8 cellular contexts compared by ENCODE assay signal in genomic region chr20:325043-325888, GRCh38. TPM values are rescaled to one million over a fixed set of nuclear protein-coding genes. Genes with fewer than 3 reads are reported as not detected.
A peak's percentile ranks its signal among the peaks of the same experiment; 100 is the strongest.
DNase-seq lines count a peak whose midpoint lies in the region; ATAC-seq and TF ChIP-seq lines count a peak whose summit lies in the region.

TSS of gene SOX12 (plus strand) at chr20:325552. CDS start at chr20:325925, 373 bp downstream.

- TF ChIP-seq CTCF in SK-N-SH (IDR thresholded peaks at IDR 0.05) = no peak
- no peak for TF ChIP-seq CTCF in omental fat pad (IDR thresholded peaks at IDR 0.05)
- TF ChIP-seq CTCF in testis (IDR thresholded peaks at IDR 0.05) = no peak

- H3K4me3 ChIP-seq in SK-N-SH (ENCODE audit: low read depth in 2 of 2, low read length in 1 of 2) (peak within 1 kb of the TSS; percentile 93 to 98), testis (peak within 1 kb of the TSS; percentile 79 to 80)

- H3K9me3 Mint-ChIP-seq in activated naive CD4-positive, alpha-beta T cell treated with anti-CD3 and anti-CD28 coated beads, Interleukin-2, amount 50 U/mL, for 72 hours = no peaks in the 10 kb centered on the region

- no peaks in the 10 kb centered on the region for H3K27me3 ChIP-seq in SK-N-SH (ENCODE audit: insufficient read depth)
- no peaks in the 10 kb centered on the region for H3K27me3 ChIP-seq in testis

- peak within 1 kb of the TSS; percentile 93 for H2AFZ ChIP-seq in SK-N-SH (ENCODE audit: low read depth)

- POLR2A ChIA-PET in SK-N-SH (lab: Yijun Ruan, JAX) = interaction anchor here (1.8 to 3.7 kb wide), 4 partner anchors 13 to 27 kb away, joined by 12 to 36 read pairs (median 26); partner anchors contain the start of genes NRSN2 and ZCCHC3

- DNase-seq in NCI-H1092 treated with DMSO at 0.1 percent for 48 hours (lab: John Stamatoyannopoulos, UW) (peak; percentile 94), SK-N-SH (peak; percentile 91), glomerular endothelial cell (ENCODE audit: extremely low read depth, low read depth, low spot score) (no peak), omental fat pad (ENCODE audit: low spot score) (peak; percentile 97), testis (peak; percentile 98)
- peak; percentile 97 to 99 for DNase-seq in activated naive CD4-positive, alpha-beta T cell treated with anti-CD3 and anti-CD28 coated beads, Interleukin-2, amount 50 U/mL, for 72 hours (ENCODE audit: low spot score in 2 of 2)

- peaks cover 37% of the 10 kb centered on the region for H3K79me2 ChIP-seq in SK-N-SH (ENCODE audit: insufficient read depth)

- 2% methylated on average over 11 of the region's 106 CpGs for WGBS in SK-N-SH (ENCODE audit: low lambda C conversion rate)
- WGBS in testis, 2 donors = 0% methylated on average over 12 to 82 of the region's 106 CpGs

- peak within 1 kb of the TSS; percentile 99 for H3K4me2 ChIP-seq in SK-N-SH

- H4K20me1 ChIP-seq in SK-N-SH (ENCODE audit: insufficient read depth) = peaks cover 31% of the 10 kb centered on the region

- peaks cover 0 to 6% of the 10 kb centered on the region in 2 donors for H3K36me3 Mint-ChIP-seq in activated naive CD4-positive, alpha-beta T cell treated with anti-CD3 and anti-CD28 coated beads, Interleukin-2, amount 50 U/mL, for 72 hours

- peak within 1 kb of the TSS; percentile 95 to 97 for H3K27ac ChIP-seq in SK-N-SH (ENCODE audit: low read depth in 2 of 2, low read length in 1 of 2)
- peak within 1 kb of the TSS; percentile 86 to 97 for H3K27ac ChIP-seq in testis

- H3K36me3 ChIP-seq in SK-N-SH (replicated peaks in 1 of 2; ENCODE audit: control insufficient read depth in 1 of 2, insufficient read depth in 2 of 2, low read length in 1 of 2) (peaks cover 14 to 16% of the 10 kb centered on the region in 2 experiments), testis (ENCODE audit: low read depth, missing control alignments) (no peaks in the 10 kb centered on the region)

- H3K4me1 ChIP-seq in SK-N-SH (ENCODE audit: control insufficient read depth in 1 of 2, insufficient read depth in 2 of 2, low read depth in 1 of 2, low read length in 1 of 2) (peaks cover 23 to 29% of the 10 kb centered on the region in 2 experiments; a peak in 3 of 4 replicates), testis (peaks cover 38% of the 10 kb centered on the region)

- no peaks in the 10 kb centered on the region for H3K9me3 ChIP-seq in SK-N-SH
- no peaks in the 10 kb centered on the region for H3K9me3 ChIP-seq in testis

- intact Hi-C loops in testis (cut with DNase I; ENCODE audit: low total_unique reads) = loop anchor here (10.0 kb wide), 1 partner anchor 50 kb away; no protein-coding TSS in a partner anchor

- CTCF ChIA-PET in SK-N-SH (lab: Yijun Ruan, JAX) = interaction anchor here (0.7 to 4.3 kb wide), 7 partner anchors 14 to 89 kb away, joined by 3 to 21 read pairs (median 4); partner anchors contain the start of gene TRIB3

- TF ChIP-seq POLR2A in GM10847 (IDR thresholded peaks at IDR 0.05; ENCODE audit: extremely low read depth, insufficient read length) (peak; percentile 67), testis (IDR thresholded peaks at IDR 0.05) (no peak)

- TF ChIP-seq RAD21 in SK-N-SH (IDR thresholded peaks at IDR 0.05; ENCODE audit: low read length) = no peak

- ATAC-seq in HG02623 (IDR thresholded peaks at IDR 0.05; ENCODE audit: unreplicated experiment) (peak; percentile 62), omental fat pad (ENCODE audit: low FRiP score) (peak; percentile 75)
- peak; percentile 78 to 84 for ATAC-seq in activated naive CD4-positive, alpha-beta T cell treated with anti-CD3 and anti-CD28 coated beads, Interleukin-2, amount 50 U/mL, for 72 hours

- H3K9ac ChIP-seq in SK-N-SH = peak within 1 kb of the TSS; percentile 92

- no peaks in the 10 kb centered on the region for H3K9me2 ChIP-seq in SK-N-SH

- peak; percentile 26 to 57; a peak in 2 of 4 replicates for TF ChIP-seq EP300 in SK-N-SH (IDR thresholded peaks at IDR 0.05; ENCODE audit: borderline replicate concordance in 1 of 2, low read depth in 1 of 2, low read length in 1 of 2)

- H3F3A ChIP-seq in SK-N-SH (replicated peaks; ENCODE audit: insufficient read depth) = peaks cover 29% of the 10 kb centered on the region

- peak within 1 kb of the TSS; percentile 75 to 89 for H3K27ac Mint-ChIP-seq in activated naive CD4-positive, alpha-beta T cell treated with anti-CD3 and anti-CD28 coated beads, Interleukin-2, amount 50 U/mL, for 72 hours

TF ChIP-seq in SK-N-SH, 30 proteins besides CTCF, POLR2A, EP300 and RAD21 (continues in another document):
- peak; percentile 69 for TF ChIP-seq POLR2AphosphoS5 (IDR thresholded peaks at IDR 0.05; ENCODE audit: low read depth, low read length)
- no peak for TF ChIP-seq JUND (IDR thresholded peaks at IDR 0.05)
- TF ChIP-seq RCOR1 (IDR thresholded peaks at IDR 0.05; ENCODE audit: low read length) = no peak
- no peak for TF ChIP-seq USF1 (IDR thresholded peaks at IDR 0.05; ENCODE audit: borderline replicate concordance, low read depth)
- TF ChIP-seq GABPA (IDR thresholded peaks at IDR 0.05; ENCODE audit: low read depth) = no peak
- TF ChIP-seq MXI1 (IDR thresholded peaks at IDR 0.05; ENCODE audit: low read depth, low read length) = no peak; the same call in 1 of the 2 replicates
- TF ChIP-seq TCF12 (IDR thresholded peaks at IDR 0.05) = 0 out of 2 replicates have a peak, but pooled peaks have one; percentile 2
- peak; percentile 28 for TF ChIP-seq CHD2 (IDR thresholded peaks at IDR 0.05; ENCODE audit: low read length, partially characterized antibody)
- no peak for TF ChIP-seq GATA2 (CRISPR knock-in tag; IDR thresholded peaks at IDR 0.05)
- no peak for TF ChIP-seq TEAD4 (IDR thresholded peaks at IDR 0.05; ENCODE audit: borderline replicate concordance, insufficient read depth)
- TF ChIP-seq NFIC (IDR thresholded peaks at IDR 0.05; ENCODE audit: borderline replicate concordance) = no peak
- peak; percentile 99 for TF ChIP-seq RFX5 (IDR thresholded peaks at IDR 0.05; ENCODE audit: low read length)
- no peak for TF ChIP-seq FOXM1 (IDR thresholded peaks at IDR 0.05; ENCODE audit: low read depth)
- no peak for TF ChIP-seq FOSL2 (IDR thresholded peaks at IDR 0.05; ENCODE audit: borderline replicate concordance, low read depth)
- no peak for TF ChIP-seq RXRA (IDR thresholded peaks at IDR 0.05; ENCODE audit: borderline replicate concordance, low read depth)
- no peak; the same call in 1 of the 2 replicates for TF ChIP-seq PBX3 (IDR thresholded peaks at IDR 0.05)
- TF ChIP-seq MAX (IDR thresholded peaks at IDR 0.05; ENCODE audit: low read depth) = 0 out of 2 replicates have a peak, but pooled peaks have one; percentile 27
- no peak for TF ChIP-seq USF2 (IDR thresholded peaks at IDR 0.05; ENCODE audit: borderline replicate concordance, low read depth, low read length)

RNA-seq across cellular contexts. Expression of gene SOX12, which starts in this region (rescaled TPM):
- polyA plus RNA-seq in SK-N-SH (2012; rRNA removed) (7.0 and 11.3 TPM in 2 replicates), testis (ENCODE audit: insufficient read depth, low read depth, low replicate concordance) (13.4 TPM)
- polyA plus RNA-seq in SK-N-SH (2012; cell fraction: cytosol; rRNA removed) = 7.9 and 10.8 TPM in 2 replicates
- polyA plus RNA-seq in SK-N-SH (2012; cell fraction: nucleus; rRNA removed) = 44.6 and 55.2 TPM in 2 replicates
- 10 to 100 TPM in 1 of 2 donors, 1 to 10 TPM in 1; 4.9 to 11.8 TPM for total RNA-seq in activated naive CD4-positive, alpha-beta T cell treated with anti-CD3 and anti-CD28 coated beads, Interleukin-2, amount 50 U/mL, for 72 hours
- total RNA-seq in glomerular endothelial cell (18.7 and 19.0 TPM in 2 replicates), omental fat pad (1 to 10 TPM; 2.0 to 3.3 (median 2.5) TPM), testis (10 to 100 TPM; 19.2 to 23.8 TPM)
